11 cellular contexts compared by ENCODE assay signal in the genomic region with DNA sequence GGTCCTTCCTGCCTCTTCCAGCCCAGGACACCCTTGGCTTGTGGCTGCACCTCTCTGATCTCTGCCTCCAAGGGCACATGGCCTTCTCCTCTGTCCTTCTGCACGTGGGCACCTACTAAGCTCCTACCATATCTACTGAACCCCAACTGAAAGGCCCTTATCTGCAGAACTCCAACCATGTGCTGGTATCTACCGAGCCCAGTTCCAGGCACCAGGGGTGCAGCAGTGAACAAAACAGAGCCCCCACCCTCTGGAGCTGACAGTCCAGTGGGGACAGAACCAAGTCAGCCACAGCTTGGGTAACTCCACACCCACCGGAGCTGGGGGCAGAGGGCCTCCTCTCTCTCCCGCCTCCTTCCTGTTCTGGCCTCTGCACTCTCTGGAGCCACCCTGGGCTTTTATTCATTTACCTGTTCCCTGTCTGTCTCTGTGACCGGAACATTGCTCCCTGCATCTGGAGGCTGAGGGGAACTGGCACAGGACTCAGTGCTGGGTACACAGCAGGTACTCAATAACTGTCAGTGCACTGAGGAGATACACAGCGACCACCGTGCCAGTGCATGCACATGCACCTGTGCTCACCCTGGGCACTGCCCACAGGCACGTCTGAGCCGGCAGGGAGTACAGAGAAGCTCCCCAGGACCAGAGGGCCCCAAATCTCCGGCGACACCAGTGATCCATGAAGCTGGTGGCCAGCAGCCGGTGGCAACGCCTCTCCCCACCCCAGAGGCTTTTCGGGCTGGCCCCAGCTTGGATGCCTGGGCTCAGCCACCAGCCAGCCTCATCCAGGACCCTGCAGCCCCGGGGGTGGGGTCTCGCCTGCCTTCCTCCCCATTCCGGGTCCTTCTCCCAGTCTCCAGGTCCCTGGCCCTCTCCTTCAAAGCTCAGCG. TPM values are rescaled to one million over a fixed set of nuclear protein-coding genes. Genes with fewer than 3 reads are reported as not detected.
A peak's percentile ranks its signal among the peaks of the same experiment; 100 is the strongest.
DNase-seq lines count a peak whose midpoint lies in the region; ATAC-seq and TF ChIP-seq lines count a peak whose summit lies in the region.
"Had no signal": no experiment of that assay in that cellular context is flagged by ENCODE, and none has a peak within 500 bp of the region (broad histone marks: within the 10 kb centered on the region; RNA-seq: fewer than 3 reads in every experiment).

No MANE protein-coding gene starts in this region.

- H3K4me3 Mint-ChIP-seq in Calu3 (ENCODE audit: low read depth, unreplicated experiment), result peak overlapping the region; percentile 83

- intact Hi-C loops in Calu3 (cut with micrococcal nuclease; ENCODE audit: unreplicated experiment) (no loop called here), esophagus muscularis mucosa (cut with DNase I) (no loop called here)

- no peaks in the 10 kb centered on the region for H3K27me3 Mint-ChIP-seq in Calu3 (ENCODE audit: unreplicated experiment)

- no peaks in the 10 kb centered on the region for H3K9me3 ChIP-seq in esophagus muscularis mucosa

- no peaks in the 10 kb centered on the region for H3K9me3 Mint-ChIP-seq in Calu3 (ENCODE audit: low read depth, unreplicated experiment)

- TF ChIP-seq CTCF in Calu3 (IDR thresholded peaks at IDR 0.05; ENCODE audit: unreplicated experiment), result no peak
- TF ChIP-seq CTCF in esophagus muscularis mucosa (IDR thresholded peaks at IDR 0.05), result no peak

- H3K27ac Mint-ChIP-seq in Calu3 (ENCODE audit: unreplicated experiment), result peak overlapping the region; percentile 15

- H3K36me3 Mint-ChIP-seq in Calu3 (ENCODE audit: insufficient read depth, unreplicated experiment), result peaks cover 95% of the 10 kb centered on the region

- ATAC-seq in SK-N-SH treated with all-trans-retinoic acid at 6 μM for 48 hours, result no peak
- ATAC-seq in GM21447 (IDR thresholded peaks at IDR 0.05; ENCODE audit: unreplicated experiment), result no peak
- no peak for ATAC-seq in GM21367 (IDR thresholded peaks at IDR 0.05; ENCODE audit: unreplicated experiment)

- 79% methylated on average over 11 of the region's 18 CpGs for WGBS in esophagus muscularis mucosa

- peaks cover 52 to 95% (median 94%) of the 10 kb centered on the region in 4 donors for H3K4me1 ChIP-seq in esophagus muscularis mucosa

- TF ChIP-seq POLR2A in esophagus muscularis mucosa (IDR thresholded peaks at IDR 0.05; ENCODE audit: low read depth), result no peak

- H3K4me3 ChIP-seq in esophagus muscularis mucosa (peak overlapping the region; percentile 73 to 85 (median 78)), skeletal muscle cell (ENCODE audit: low read depth, low read length) (peak overlapping the region; percentile 80)

- no peaks in the 10 kb centered on the region for H3K27me3 ChIP-seq in esophagus muscularis mucosa

- H3K4me1 Mint-ChIP-seq in Calu3 (ENCODE audit: low read depth, unreplicated experiment), result peaks cover 67% of the 10 kb centered on the region

- CTCF ChIA-PET in Calu3 (lab: Charles Lee), result interaction anchor here (0.5 to 2.1 kb wide), 9 partner anchors 17 to 300 kb away, joined by 3 to 4 read pairs (median 3); no protein-coding TSS in a partner anchor

- DNase-seq in Calu3, result peak; percentile 46
- DNase-seq in esophagus muscularis mucosa (ENCODE audit: extremely low spot score), result no peak
- DNase-seq in skeletal muscle cell (ENCODE audit: low read depth), result no peak
- no peak for DNase-seq in NCI-H1092 (lab: John Stamatoyannopoulos, UW)
- no peak for DNase-seq in medulla oblongata (ENCODE audit: extremely low spot score)
- DNase-seq: activated CD8-positive, alpha-beta memory T cell treated with anti-CD3 and anti-CD28 coated beads, Interleukin-2, amount 50 U/mL, for 4 hours; effector memory CD4-positive, alpha-beta T cell; NCI-H2029 had no signal

- no TSS peak for BruUV-seq in Calu3 (replicated peaks; lab: Mats Ljungman, UMichigan)

- H3K36me3 ChIP-seq in esophagus muscularis mucosa, result no peaks in the 10 kb centered on the region

- H3K27ac ChIP-seq in esophagus muscularis mucosa (replicated peaks in 1 of 4), result peak overlapping the region in 2 of 4 donors; percentile 82 to 85

- no peak for TF ChIP-seq EP300 in esophagus muscularis mucosa (IDR thresholded peaks at IDR 0.05)

TF ChIP-seq in SK-N-SH treated with all-trans-retinoic acid at 6 μM for 48 hours, 23 proteins besides CTCF, POLR2A, EP300 and RAD21:
- TF ChIP-seq ZFP3 (CRISPR knock-in tag; IDR thresholded peaks at IDR 0.05) (peak; percentile 99), ZNF565 (CRISPR knock-in tag; conservative IDR thresholded peaks at IDR 0.05; ENCODE audit: low read depth) (no peak)

RNA-seq across cellular contexts. Expression of a gene that starts 2.0 kb away (rescaled TPM):
- total RNA-seq in Calu3 (2022) (162 and 176 TPM in 2 replicates), esophagus muscularis mucosa (10 to 100 TPM in 3 of 4 donors, 1 to 10 TPM in 1; 9.1 to 18.3 (median 14.6) TPM)

RNA-seq across cellular contexts. Expression of a gene that starts 46.9 kb away (rescaled TPM):
- 177 and 192 TPM in 2 replicates for total RNA-seq in Calu3 (2022)
- 10 to 100 TPM; 33.1 to 80.3 (median 48.0) TPM for total RNA-seq in esophagus muscularis mucosa
